ENCODE assay signal across 8 cellular contexts in genomic region chr15:68843425-68844311, GRCh38. TPM values are rescaled to one million over a fixed set of nuclear protein-coding genes. Genes with fewer than 3 reads are reported as not detected.
A peak's percentile ranks its signal among the peaks of the same experiment; 100 is the strongest.
DNase-seq lines count a peak whose midpoint lies in the region; ATAC-seq and TF ChIP-seq lines count a peak whose summit lies in the region.

No MANE protein-coding gene starts in this region.

- peaks cover 63% of the 10 kb centered on the region for H3K27me3 Mint-ChIP-seq in activated T-cell treated with anti-CD3 and anti-CD28 coated beads, Interleukin-2, amount 50 U/mL, for 72 hours (ENCODE audit: low read depth)

- no peak overlapping the region for H3K9ac ChIP-seq in skeletal muscle tissue (ENCODE audit: low read depth in 1 of 3, low read length in 3 of 3)

- H3K27me3 ChIP-seq in skeletal muscle tissue (ENCODE audit: control insufficient read depth in 3 of 3, insufficient read depth in 3 of 3, low read length in 3 of 3) (peaks cover 28 to 43% (median 32%) of the 10 kb centered on the region in 3 donors), gastroesophageal sphincter (peaks cover 78% of the 10 kb centered on the region)

- TF ChIP-seq POLR2A in gastroesophageal sphincter (IDR thresholded peaks at IDR 0.05), result no peak

- peaks cover 7% of the 10 kb centered on the region for H3K4me1 Mint-ChIP-seq in activated T-cell treated with anti-CD3 and anti-CD28 coated beads, Interleukin-2, amount 50 U/mL, for 72 hours (ENCODE audit: low read depth)

- peak; percentile 76 to 93 for ATAC-seq in activated T-cell treated with anti-CD3 and anti-CD28 coated beads, Interleukin-2, amount 50 U/mL, for 72 hours (replicated peaks in 1 of 2)
- peak; percentile 55 for ATAC-seq in left ventricle myocardium superior
- ATAC-seq in gastroesophageal sphincter, result no peak

- 11 to 14% methylated on average over 9 to 14 of the region's 32 CpGs for WGBS in gastroesophageal sphincter (ENCODE audit: low coverage in 1 of 2), 2 donors

- intact Hi-C loops in left ventricle myocardium superior (cut with micrococcal nuclease), result no loop called here

- H3K9me3 ChIP-seq in skeletal muscle tissue (ENCODE audit: control insufficient read depth in 3 of 3, low read length in 3 of 3) (no peaks in the 10 kb centered on the region), gastroesophageal sphincter (no peaks in the 10 kb centered on the region)

- no peak for TF ChIP-seq CTCF in gastroesophageal sphincter (IDR thresholded peaks at IDR 0.05)

- DNase-seq in Ammon's horn (ENCODE audit: low spot score), result peak; percentile 15
- DNase-seq in M059J (ENCODE audit: low read depth), result peak; percentile 18
- DNase-seq in activated T-cell treated with anti-CD3 and anti-CD28 coated beads, Interleukin-2, amount 50 U/mL, for 72 hours, result peak; percentile 43 to 48
- DNase-seq in left ventricle myocardium superior, result no peak
- DNase-seq in NCI-H2029 treated with DMSO at 0.1 percent for 48 hours (lab: John Stamatoyannopoulos, UW), result no peak
- no peak for DNase-seq in NCI-H187 (lab: John Stamatoyannopoulos, UW)

- H3K27ac ChIP-seq in skeletal muscle tissue (ENCODE audit: low read depth, low read length) (no peak overlapping the region), gastroesophageal sphincter (no peak overlapping the region)

- H3K9me3 Mint-ChIP-seq in activated T-cell treated with anti-CD3 and anti-CD28 coated beads, Interleukin-2, amount 50 U/mL, for 72 hours, result no peaks in the 10 kb centered on the region

- H3K4me3 ChIP-seq in skeletal muscle tissue (ENCODE audit: low read length in 3 of 3) (peak overlapping the region; percentile 57 to 66 (median 65)), gastroesophageal sphincter (peak overlapping the region in 1 of 2 donors; percentile 40)

- H3K4me1 ChIP-seq in skeletal muscle tissue (ENCODE audit: control insufficient read depth in 3 of 3, insufficient read depth in 3 of 3, low read length in 3 of 3) (peaks cover 0 to 7% (median 3%) of the 10 kb centered on the region in 3 donors), gastroesophageal sphincter (peaks cover 0 to 8% (median 0%) of the 10 kb centered on the region in 3 donors)

- H3K36me3 Mint-ChIP-seq in activated T-cell treated with anti-CD3 and anti-CD28 coated beads, Interleukin-2, amount 50 U/mL, for 72 hours (ENCODE audit: insufficient read depth in 2 of 2), result no peaks in the 10 kb centered on the region

- peak overlapping the region; percentile 76 to 77 for H3K4me3 Mint-ChIP-seq in activated T-cell treated with anti-CD3 and anti-CD28 coated beads, Interleukin-2, amount 50 U/mL, for 72 hours

- H3K36me3 ChIP-seq in skeletal muscle tissue (ENCODE audit: control insufficient read depth in 3 of 3, insufficient read depth in 3 of 3, low read length in 3 of 3) (no peaks in the 10 kb centered on the region), gastroesophageal sphincter (no peaks in the 10 kb centered on the region)

- TF ChIP-seq EP300 in gastroesophageal sphincter (IDR thresholded peaks at IDR 0.05), result no peak

- no peak overlapping the region for H3K27ac Mint-ChIP-seq in activated T-cell treated with anti-CD3 and anti-CD28 coated beads, Interleukin-2, amount 50 U/mL, for 72 hours

RNA-seq across cellular contexts. Expression of gene ANP32A, which starts 23.0 kb away (rescaled TPM):
- 102 and 114 TPM in 2 replicates for total RNA-seq in M059J (2014; rRNA removed; shearing (Covaris generic))
- total RNA-seq in activated T-cell treated with anti-CD3 and anti-CD28 coated beads, Interleukin-2, amount 50 U/mL, for 72 hours, result 100 to 1,000 TPM; 200 to 204 TPM
- total RNA-seq in left ventricle myocardium superior (138 TPM), skeletal muscle tissue (65.2 TPM), gastroesophageal sphincter (10 to 100 TPM; 42.4 to 75.0 (median 55.6) TPM)

Comparison
In these comparisons a context has a peak if more than half of its experiments do, and no peak if none do; other contexts are left out.
1. DNase-seq: peak in Ammon's horn (single experiment), M059J (single experiment) and activated T-cell treated with anti-CD3 and anti-CD28 coated beads, Interleukin-2, amount 50 U/mL, for 72 hours (2 of 2); none in left ventricle myocardium superior (single experiment), NCI-H2029 treated with DMSO at 0.1 percent for 48 hours (single experiment) and NCI-H187 (0 of 2).